In genomic region chr1:244048566-244049141, GRCh38 we compare ENCODE assay signal across 9 cellular contexts. TPM values are rescaled to one million over a fixed set of nuclear protein-coding genes. Genes with fewer than 3 reads are reported as not detected.
A peak's percentile ranks its signal among the peaks of the same experiment; 100 is the strongest.
DNase-seq lines count a peak whose midpoint lies in the region; ATAC-seq and TF ChIP-seq lines count a peak whose summit lies in the region.
"Had no signal": no experiment of that assay in that cellular context is flagged by ENCODE, and none has a peak within 500 bp of the region (broad histone marks: within the 10 kb centered on the region; RNA-seq: fewer than 3 reads in every experiment).

No MANE protein-coding gene starts in this region.

- peaks cover 0 to under 1% (median 0%) of the 10 kb centered on the region in 4 donors for H3K36me3 ChIP-seq in transverse colon

- ATAC-seq in WTC11 (no peak), GM21381 (IDR thresholded peaks at IDR 0.05; ENCODE audit: unreplicated experiment) (no peak), GM18519 (IDR thresholded peaks at IDR 0.05; ENCODE audit: low FRiP score, unreplicated experiment) (no peak)

- no peaks in the 10 kb centered on the region for H3K27me3 ChIP-seq in transverse colon

- TF ChIP-seq EP300 in transverse colon (IDR thresholded peaks at IDR 0.05; ENCODE audit: low read depth): no peak

- peak overlapping the region; percentile 65 to 91 (median 82) for H3K4me3 ChIP-seq in transverse colon

- no peaks in the 10 kb centered on the region for H3K27me3 Mint-ChIP-seq in activated naive CD4-positive, alpha-beta T cell treated with anti-CD3 and anti-CD28 coated beads, Interleukin-2, amount 50 U/mL, for 24 hours
- H3K27me3 Mint-ChIP-seq in WTC11 (ENCODE audit: low read depth) (peaks cover 13% of the 10 kb centered on the region), immature natural killer cell (ENCODE audit: low read depth in 3 of 3) (peaks cover 19 to 30% (median 27%) of the 10 kb centered on the region in 3 donors)

- intact Hi-C loops in transverse colon (cut with DNase I; ENCODE audit: low total_unique reads): no loop called here

- H3K27ac ChIP-seq in transverse colon: peak overlapping the region; percentile 93 to 97 (median 96)

- no peaks in the 10 kb centered on the region for H3K9me3 Mint-ChIP-seq in activated naive CD4-positive, alpha-beta T cell treated with anti-CD3 and anti-CD28 coated beads, Interleukin-2, amount 50 U/mL, for 24 hours
- H3K9me3 Mint-ChIP-seq in WTC11 (no peaks in the 10 kb centered on the region), immature natural killer cell (no peaks in the 10 kb centered on the region)
- H3K9me3 Mint-ChIP-seq: activated naive CD4-positive, alpha-beta T cell treated with anti-CD3 and anti-CD28 coated beads, Interleukin-2, amount 50 U/mL, for 72 hours had no signal

- no peak overlapping the region for H3K27ac Mint-ChIP-seq in activated naive CD4-positive, alpha-beta T cell treated with anti-CD3 and anti-CD28 coated beads, Interleukin-2, amount 50 U/mL, for 24 hours
- H3K27ac Mint-ChIP-seq in WTC11: no peak overlapping the region
- no peak overlapping the region for H3K27ac Mint-ChIP-seq in immature natural killer cell

- POLR2A ChIA-PET in WTC11 (lab: Charles Lee): interaction anchor here (0.8 kb wide), 1 partner anchor 313 kb away, joined by 3 read pairs; no protein-coding TSS in a partner anchor

- TF ChIP-seq CTCF in WTC11 (IDR thresholded peaks at IDR 0.05) (no peak), transverse colon (IDR thresholded peaks at IDR 0.05) (no peak)

- DNase-seq in activated naive CD4-positive, alpha-beta T cell treated with anti-CD3 and anti-CD28 coated beads, Interleukin-2, amount 50 U/mL, for 16 hours: no peak
- peak; percentile 51 for DNase-seq in WTC11 (ENCODE audit: low spot score)
- DNase-seq in immature natural killer cell: no peak
- DNase-seq in transverse colon: no peak
- no peak for DNase-seq in mucosa of gallbladder (ENCODE audit: low spot score)

- no peaks in the 10 kb centered on the region for H3K9me3 ChIP-seq in transverse colon

- H3K4me1 ChIP-seq in transverse colon: peaks cover 0 to 41% (median 17%) of the 10 kb centered on the region in 4 donors

- H3K36me3 Mint-ChIP-seq in activated naive CD4-positive, alpha-beta T cell treated with anti-CD3 and anti-CD28 coated beads, Interleukin-2, amount 50 U/mL, for 24 hours: no peaks in the 10 kb centered on the region
- H3K36me3 Mint-ChIP-seq in WTC11 (no peaks in the 10 kb centered on the region), immature natural killer cell (no peaks in the 10 kb centered on the region)

- H3K4me1 Mint-ChIP-seq in activated naive CD4-positive, alpha-beta T cell treated with anti-CD3 and anti-CD28 coated beads, Interleukin-2, amount 50 U/mL, for 24 hours: peaks cover 30% of the 10 kb centered on the region
- H3K4me1 Mint-ChIP-seq in WTC11: peaks cover 13% of the 10 kb centered on the region
- peaks cover 11 to 27% of the 10 kb centered on the region in 2 donors for H3K4me1 Mint-ChIP-seq in immature natural killer cell

- CTCF ChIA-PET in WTC11 (lab: Charles Lee): interaction anchor here (0.6 to 1.3 kb wide), 4 partner anchors 26 to 573 kb away, joined by 3 to 5 read pairs (median 3); no protein-coding TSS in a partner anchor

- peak overlapping the region; percentile 97 for H3K4me3 Mint-ChIP-seq in activated naive CD4-positive, alpha-beta T cell treated with anti-CD3 and anti-CD28 coated beads, Interleukin-2, amount 50 U/mL, for 24 hours
- H3K4me3 Mint-ChIP-seq in WTC11: no peak overlapping the region
- peak overlapping the region in 3 of 5 donors; percentile 93 to 94 (median 94) for H3K4me3 Mint-ChIP-seq in immature natural killer cell

- WGBS in transverse colon (ENCODE audit: low coverage in 1 of 2), 2 donors: 0% methylated on average over 1 of the region's 81 CpGs; no CpG with 5 or more reads in 1 of the 2 donors

- no peak for TF ChIP-seq POLR2A in transverse colon (IDR thresholded peaks at IDR 0.05)

- in situ Hi-C loops in transverse colon (cut with MboI; ENCODE audit: low pct_ligation_motif_present in 1 of 4, low pct_unique_long_range_greater_than_20kb in 1 of 4, low sequenced_read_pairs in 3 of 4): loop anchor here in 1 of 4 donors (25.0 kb wide), 1 partner anchor 214 kb away; no protein-coding TSS in a partner anchor

TF ChIP-seq in WTC11, 78 proteins besides CTCF, POLR2A, EP300 and RAD21 (continues in another document):
- TF ChIP-seq ZNF121 (CRISPR knock-in tag; IDR thresholded peaks at IDR 0.05) (no peak), ZNF425 (CRISPR knock-in tag; conservative IDR thresholded peaks at IDR 0.05) (no peak), FOXP1 (CRISPR knock-in tag; IDR thresholded peaks at IDR 0.05; ENCODE audit: borderline replicate concordance) (no peak), PRDM15 (CRISPR knock-in tag; IDR thresholded peaks at IDR 0.05) (no peak), ZNF416 (CRISPR knock-in tag; IDR thresholded peaks at IDR 0.05) (no peak), ESRRA (CRISPR knock-in tag; IDR thresholded peaks at IDR 0.05; ENCODE audit: borderline replicate concordance) (no peak), ZNF219 (CRISPR knock-in tag; IDR thresholded peaks at IDR 0.05; ENCODE audit: borderline replicate concordance) (no peak), ZNF671 (CRISPR knock-in tag; IDR thresholded peaks at IDR 0.05) (no peak), TEAD1 (CRISPR knock-in tag; IDR thresholded peaks at IDR 0.05) (no peak), ATF3 (CRISPR knock-in tag; conservative IDR thresholded peaks at IDR 0.05) (no peak), IRF1 (CRISPR knock-in tag; IDR thresholded peaks at IDR 0.05) (no peak), ATF1 (CRISPR knock-in tag; IDR thresholded peaks at IDR 0.05) (no peak), ZNF396 (CRISPR knock-in tag; IDR thresholded peaks at IDR 0.05; ENCODE audit: borderline replicate concordance) (no peak), GRHL2 (CRISPR knock-in tag; IDR thresholded peaks at IDR 0.05; ENCODE audit: insufficient replicate concordance, severe bottlenecking) (no peak), SMAD4 (CRISPR knock-in tag; IDR thresholded peaks at IDR 0.05) (no peak)

RNA-seq across cellular contexts. Expression of gene ZBTB18, which starts 2.4 kb away (rescaled TPM):
- total RNA-seq in WTC11 (2021): 16.0 to 18.5 TPM (median 17.7 TPM) in 3 replicates
- polyA plus RNA-seq in immature natural killer cell: under 1 TPM; 0.25 to 0.99 (median 0.72) TPM
- 10 to 100 TPM in 3 of 4 donors, 1 to 10 TPM in 1; 4.1 to 32.8 (median 17.7) TPM for total RNA-seq in transverse colon
- total RNA-seq in mucosa of gallbladder: 27.6 TPM
